26 cellular contexts compared by ENCODE assay signal in the genomic region with DNA sequence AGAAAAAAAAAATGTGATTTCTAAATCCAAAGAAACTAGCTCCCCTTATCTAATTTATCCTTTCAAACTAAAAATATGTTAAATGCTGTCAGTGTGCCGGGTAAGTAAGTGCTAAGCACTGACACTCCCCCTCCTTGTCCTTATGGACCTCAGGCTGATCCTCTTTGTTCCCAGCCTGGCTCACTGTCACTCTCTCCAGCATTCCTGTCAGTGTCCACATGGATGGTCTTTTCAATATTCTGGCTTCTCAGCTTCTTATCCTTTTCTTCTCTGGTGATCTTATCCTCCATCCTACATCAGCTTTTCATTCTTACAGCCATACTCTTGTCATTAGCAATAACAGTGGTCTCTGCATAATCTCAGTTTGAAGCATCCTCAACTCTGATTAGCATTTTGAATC. TPM values are rescaled to one million over a fixed set of nuclear protein-coding genes. Genes with fewer than 3 reads are reported as not detected.
DNase-seq lines count a peak whose midpoint lies in the region; FAIRE-seq and TF ChIP-seq lines count a peak whose summit lies in the region.
"Had no signal": no experiment of that assay in that cellular context is flagged by ENCODE, and none has a peak within 500 bp of the region (broad histone marks: within the 10 kb centered on the region; RNA-seq: fewer than 3 reads in every experiment).

No MANE protein-coding gene starts in this region.

- no peak overlapping the region for H2AFZ ChIP-seq in neural cell (ENCODE audit: low read depth, low read length)

- H3K9me2 ChIP-seq in neural cell (ENCODE audit: insufficient read depth, low read length) = no peaks in the 10 kb centered on the region

- peak; percentile 11 for FAIRE-seq in H54 (lab: Jason Lieb, UNC)
- FAIRE-seq in frontal cortex (lab: Jason Lieb, UNC) = no peak
- no peak for FAIRE-seq in kidney (lab: Jason Lieb, UNC)
- FAIRE-seq: A549, GM12878, HTR-8/SVneo had no signal

- H3K27ac Mint-ChIP-seq in endodermal cell = no peak overlapping the region
- H3K27ac Mint-ChIP-seq in CD8-positive, alpha-beta memory T cell = peak overlapping the region in 1 of 8 donors; percentile 7
- H3K27ac Mint-ChIP-seq: B cell had no signal

- H3K9me3 ChIP-seq in endodermal cell (ENCODE audit: control insufficient read depth, low read length) = no peaks in the 10 kb centered on the region
- no peaks in the 10 kb centered on the region for H3K9me3 ChIP-seq in neural cell (ENCODE audit: low read length)
- H3K9me3 ChIP-seq in CD8-positive, alpha-beta memory T cell (ENCODE audit: low read length) = no peaks in the 10 kb centered on the region
- H3K9me3 ChIP-seq in kidney (ENCODE audit: control insufficient read depth in 1 of 2, low read length in 2 of 2) = no peaks in the 10 kb centered on the region
- H3K9me3 ChIP-seq: A549 had no signal

- DNase-seq in D341Med (ENCODE audit: low spot score) (peak; percentile 40), H54 (ENCODE audit: insufficient read length, low spot score) (no peak), endodermal cell (peak; percentile 62), frontal cortex (ENCODE audit: low spot score in 2 of 2) (no peak), kidney (no peak)
- no peak for DNase-seq in CD8-positive, alpha-beta memory T cell
- DNase-seq: DMS 273 treated with DMSO at 0.1 percent for 48 hours, DND-41, GOT3, IMR-90, NCI-H1105, NCI-H1694, NCI-H2081, NCI-H2171 treated with DMSO at 0.1 percent for 48 hours, NCI-H524 treated with DMSO at 0.1 percent for 48 hours, OCI-M1, Right ventricle myocardium superior, SW 1271 had no signal

- H3K4me3 ChIP-seq in endodermal cell (ENCODE audit: low read length) (no peak overlapping the region), neural cell (ENCODE audit: low read length) (no peak overlapping the region), kidney (ENCODE audit: low read length in 2 of 2) (no peak overlapping the region)
- no peak overlapping the region for H3K4me3 ChIP-seq in CD8-positive, alpha-beta memory T cell (ENCODE audit: low read length)
- H3K4me3 ChIP-seq: A549, GM12878, SK-N-MC had no signal

- no peaks in the 10 kb centered on the region for H4K20me1 ChIP-seq in neural cell (ENCODE audit: insufficient read depth)

- no peak for TF ChIP-seq RAD21 in neural cell (conservative IDR thresholded peaks at IDR 0.05)

- H3K27ac ChIP-seq in endodermal cell (ENCODE audit: low read depth, low read length) (no peak overlapping the region), neural cell (ENCODE audit: low read length) (peak overlapping the region; percentile 32), kidney (ENCODE audit: low read depth in 2 of 2, low read length in 2 of 2) (no peak overlapping the region)
- H3K27ac ChIP-seq in CD8-positive, alpha-beta memory T cell (ENCODE audit: low read depth, low read length) = no peak overlapping the region
- H3K27ac ChIP-seq: A549, KMS-11, SK-N-MC had no signal

- no peak overlapping the region for H3K4me2 ChIP-seq in neural cell (ENCODE audit: low read length)
- H3K4me2 ChIP-seq: A549, KMS-11 had no signal

- no peak overlapping the region for H3K9ac ChIP-seq in endodermal cell (ENCODE audit: extremely low read depth, low read length, poor library complexity, severe bottlenecking)
- no peak overlapping the region for H3K9ac ChIP-seq in neural cell (ENCODE audit: low read length)
- no peak overlapping the region for H3K9ac ChIP-seq in kidney (ENCODE audit: low read length in 2 of 2)
- H3K9ac ChIP-seq: KMS-11 had no signal

- TF ChIP-seq CTCF in endodermal cell (conservative IDR thresholded peaks at IDR 0.05) (no peak), neural cell (IDR thresholded peaks at IDR 0.05; ENCODE audit: poor library complexity, severe bottlenecking) (no peak), kidney (IDR thresholded peaks at IDR 0.05; ENCODE audit: borderline replicate concordance, extremely low read depth, insufficient read depth) (no peak)

- CTCF ChIA-PET in CD8-positive, alpha-beta memory T cell (lab: Charles Lee) = interaction anchor here (1.2 to 2.9 kb wide), 2 partner anchors 10 kb away, joined by 3 to 7 read pairs; no protein-coding TSS in a partner anchor

- POLR2A ChIA-PET in CD8-positive, alpha-beta memory T cell (lab: Charles Lee) = no interaction called here

- H3K27me3 ChIP-seq in endodermal cell (ENCODE audit: control insufficient read depth, insufficient read depth, low read length, poor library complexity, severe bottlenecking) (no peaks in the 10 kb centered on the region), neural cell (ENCODE audit: insufficient read depth, low read depth, low read length) (no peaks in the 10 kb centered on the region)
- no peaks in the 10 kb centered on the region for H3K27me3 ChIP-seq in CD8-positive, alpha-beta memory T cell (ENCODE audit: insufficient read depth, low read length, poor library complexity, severe bottlenecking)

- no peaks in the 10 kb centered on the region for H3K36me3 Mint-ChIP-seq in endodermal cell (ENCODE audit: low read depth)
- H3K36me3 Mint-ChIP-seq in CD8-positive, alpha-beta memory T cell = peaks cover 0 to 3% (median 0%) of the 10 kb centered on the region in 3 donors
- H3K36me3 Mint-ChIP-seq: CD14-positive monocyte had no signal

- 28% methylated on average over 1 of the region's 1 CpG; no CpG with 5 or more reads in 1 of the 2 experiments for WGBS in endodermal cell (ENCODE audit: insufficient coverage in 1 of 2, insufficient read length in 1 of 2), 2 experiments

- H3K9me3 Mint-ChIP-seq in endodermal cell = no peaks in the 10 kb centered on the region
- no peaks in the 10 kb centered on the region for H3K9me3 Mint-ChIP-seq in CD8-positive, alpha-beta memory T cell
- H3K9me3 Mint-ChIP-seq: CD14-positive monocyte had no signal

- no peak for TF ChIP-seq EP300 in neural cell (conservative IDR thresholded peaks at IDR 0.05; ENCODE audit: poor library complexity, severe bottlenecking)

- TF ChIP-seq POLR2A in H54 (IDR thresholded peaks at IDR 0.05; ENCODE audit: low read depth, low read length) = no peak

- intact Hi-C loops in kidney (cut with DNase I) = no loop called here

- no peak overlapping the region for H3K4me3 Mint-ChIP-seq in endodermal cell
- H3K4me3 Mint-ChIP-seq in CD8-positive, alpha-beta memory T cell = no peak overlapping the region
- H3K4me3 Mint-ChIP-seq: B cell, CD14-positive monocyte had no signal

- H3K27me3 Mint-ChIP-seq in endodermal cell (ENCODE audit: insufficient read depth) = no peaks in the 10 kb centered on the region
- H3K27me3 Mint-ChIP-seq in CD8-positive, alpha-beta memory T cell = no peaks in the 10 kb centered on the region
- H3K27me3 Mint-ChIP-seq: B cell had no signal

- H3K4me1 ChIP-seq in endodermal cell (ENCODE audit: control insufficient read depth, insufficient read depth, low read length) = peaks cover 19% of the 10 kb centered on the region
- peaks cover 19% of the 10 kb centered on the region for H3K4me1 ChIP-seq in CD8-positive, alpha-beta memory T cell (ENCODE audit: insufficient read depth, low read length)
- no peaks in the 10 kb centered on the region for H3K4me1 ChIP-seq in kidney (ENCODE audit: control insufficient read depth in 1 of 2, insufficient read depth in 1 of 2, low read depth in 1 of 2, low read length in 2 of 2)

- no peaks in the 10 kb centered on the region for H3K79me2 ChIP-seq in neural cell (replicated peaks; ENCODE audit: insufficient read depth, low read length)

- H3K4me1 Mint-ChIP-seq in endodermal cell = peaks cover 25% of the 10 kb centered on the region
- H3K4me1 Mint-ChIP-seq in CD8-positive, alpha-beta memory T cell = peaks cover 0 to 8% (median 0%) of the 10 kb centered on the region in 3 donors
- H3K4me1 Mint-ChIP-seq: CD14-positive monocyte had no signal

- no peaks in the 10 kb centered on the region for H3F3A ChIP-seq in neural cell (ENCODE audit: insufficient read depth, low read length, poor library complexity, severe bottlenecking)

- H3K36me3 ChIP-seq in endodermal cell (ENCODE audit: control insufficient read depth, insufficient read depth, low read length) (no peaks in the 10 kb centered on the region), neural cell (ENCODE audit: insufficient read depth, low read length) (no peaks in the 10 kb centered on the region), kidney (ENCODE audit: control insufficient read depth in 1 of 2, insufficient read depth in 2 of 2, low read length in 2 of 2) (no peaks in the 10 kb centered on the region)
- H3K36me3 ChIP-seq in CD8-positive, alpha-beta memory T cell (ENCODE audit: insufficient read depth, low read length) = no peaks in the 10 kb centered on the region

TF ChIP-seq in neural cell, 6 proteins besides CTCF, POLR2A, EP300 and RAD21:
- no peak for TF ChIP-seq SMC3 (conservative IDR thresholded peaks at IDR 0.05; ENCODE audit: poor library complexity)

RNA-seq across cellular contexts. Expression of gene BCKDHB, which starts 55.0 kb away (rescaled TPM):
- total RNA-seq in endodermal cell (10 to 100 TPM; 35.1 to 36.4 TPM), frontal cortex (14.7 TPM), kidney (22.8 TPM)
- 23.2 TPM for polyA plus RNA-seq in endodermal cell (2013, experiment 1 of 2)
- polyA plus RNA-seq in endodermal cell (2013, experiment 2 of 2) = 20.8 TPM
- polyA plus RNA-seq in neural cell (16.1 and 16.4 TPM in 2 replicates), kidney (ENCODE audit: insufficient read depth, low read depth, low replicate concordance) (21.0 TPM)
- 17.8 and 27.1 TPM in 2 replicates for polyA minus RNA-seq in neural cell
- 10 to 100 TPM; 14.4 to 15.0 TPM for total RNA-seq in CD8-positive, alpha-beta memory T cell
- 19.8 TPM for polyA plus RNA-seq in CD8-positive, alpha-beta memory T cell

Comparison
In these comparisons a context has a peak if more than half of its experiments do, and no peak if none do; other contexts are left out.
1. DNase-seq: peak in D341Med (single experiment) and endodermal cell (single experiment); none in H54 (single experiment), frontal cortex (0 of 2), CD8-positive, alpha-beta memory T cell (0 of 5) and kidney (single experiment).